Comparison of ENCODE assay signal across 18 cellular contexts in the genomic region with DNA sequence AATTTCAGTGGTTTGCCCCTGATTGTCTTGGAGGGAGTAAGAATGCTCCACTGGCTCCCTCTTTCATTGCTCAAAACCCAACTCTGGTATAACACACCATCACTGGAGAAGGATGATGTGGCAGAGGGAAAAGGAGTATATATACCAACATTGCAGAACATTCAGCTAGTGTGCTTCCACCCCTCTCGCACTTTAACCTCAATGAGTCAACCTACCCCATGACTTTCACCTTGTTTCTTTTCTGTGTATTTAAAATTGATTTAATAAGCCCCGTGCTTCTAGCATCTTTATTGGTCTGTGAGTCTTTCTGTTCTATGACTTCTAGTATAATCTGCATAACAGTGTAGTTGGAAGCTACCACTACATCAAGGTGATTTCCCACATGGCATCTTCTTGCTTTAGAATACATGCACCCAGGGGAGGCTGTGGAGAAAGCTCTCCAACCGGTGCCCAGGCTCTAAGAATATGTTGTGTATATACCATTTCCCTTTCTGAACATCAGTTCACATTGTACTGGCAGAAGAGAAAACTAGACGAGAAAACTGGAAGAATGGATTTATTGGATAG.
A peak's percentile ranks its signal among the peaks of the same experiment; 100 is the strongest.
DNase-seq lines count a peak whose midpoint lies in the region; ATAC-seq and TF ChIP-seq lines count a peak whose summit lies in the region.
"Had no signal": no experiment of that assay in that cellular context is flagged by ENCODE, and none has a peak within 500 bp of the region (broad histone marks: within the 10 kb centered on the region; RNA-seq: fewer than 3 reads in every experiment).

No MANE protein-coding gene starts in this region.

- ATAC-seq in activated CD8-positive, alpha-beta T cell treated with anti-CD3 and anti-CD28 coated beads for 36 hours = peak; percentile 74
- ATAC-seq in activated CD8-positive, alpha-beta T cell treated with anti-CD3 and anti-CD28 coated beads, Interleukin-2, amount 10 ng/mL, durations not matched to agents 7 days and 5 days = no peak
- peak; percentile 39 for ATAC-seq in activated T-helper 17 cell treated with anti-CD3 and anti-CD28 coated beads, Interleukin-2, amount 50 U/mL, for 72 hours (replicated peaks)
- ATAC-seq in GM19467 (IDR thresholded peaks at IDR 0.05; ENCODE audit: unreplicated experiment) = no peak
- ATAC-seq: GM12878 had no signal

- CTCF ChIA-PET in activated CD8-positive, alpha-beta T cell treated with anti-CD3 and anti-CD28 coated beads for 36 hours (lab: Charles Lee) = interaction anchor here (0.7 to 2.7 kb wide), 9 partner anchors 9 to 740 kb away, joined by 3 to 34 read pairs (median 6); no protein-coding TSS in a partner anchor
- CTCF ChIA-PET in activated CD8-positive, alpha-beta T cell treated with anti-CD3 and anti-CD28 coated beads, Interleukin-2, amount 10 ng/mL, durations not matched to agents 7 days and 5 days (lab: Charles Lee) = interaction anchor here (0.7 to 2.6 kb wide), 9 partner anchors 9 to 740 kb away, joined by 3 to 25 read pairs (median 5); no protein-coding TSS in a partner anchor

- DNase-seq in activated CD8-positive, alpha-beta T cell treated with anti-CD3 and anti-CD28 coated beads for 36 hours = peak; percentile 4
- DNase-seq in activated CD8-positive, alpha-beta T cell treated with anti-CD3 and anti-CD28 coated beads, Interleukin-2, amount 10 ng/mL, durations not matched to agents 7 days and 5 days = no peak
- DNase-seq in ELR (ENCODE audit: low read depth) = peak; percentile 7
- peak; percentile 14 for DNase-seq in renal cortical epithelial cell (ENCODE audit: low read depth)
- DNase-seq in HuH-7.5 (ENCODE audit: low spot score) = no peak
- no peak for DNase-seq in erythroblast (lab: John Stamatoyannopoulos, UW)
- DNase-seq: DMS79, MG63, NCI-H1417, NCI-H1694 treated with DMSO at 0.1 percent for 48 hours, NCI-H2081 treated with DMSO at 0.1 percent for 48 hours, NCI-H446, NCI-H526 treated with DMSO at 0.1 percent for 48 hours, SIG-M5 had no signal

- no peak overlapping the region for H3K27ac Mint-ChIP-seq in activated CD8-positive, alpha-beta T cell treated with anti-CD3 and anti-CD28 coated beads for 36 hours
- no peak overlapping the region for H3K27ac Mint-ChIP-seq in activated CD8-positive, alpha-beta T cell treated with anti-CD3 and anti-CD28 coated beads, Interleukin-2, amount 10 ng/mL, durations not matched to agents 7 days and 5 days
- no peak overlapping the region for H3K27ac Mint-ChIP-seq in activated T-helper 17 cell treated with anti-CD3 and anti-CD28 coated beads, Interleukin-2, amount 50 U/mL, for 72 hours
- H3K27ac Mint-ChIP-seq: B cell had no signal

- peaks cover 9% of the 10 kb centered on the region for H3K27me3 Mint-ChIP-seq in activated CD8-positive, alpha-beta T cell treated with anti-CD3 and anti-CD28 coated beads for 36 hours
- H3K27me3 Mint-ChIP-seq in activated CD8-positive, alpha-beta T cell treated with anti-CD3 and anti-CD28 coated beads, Interleukin-2, amount 10 ng/mL, durations not matched to agents 7 days and 5 days (ENCODE audit: low read depth) = peaks cover 3% of the 10 kb centered on the region
- H3K27me3 Mint-ChIP-seq in activated T-helper 17 cell treated with anti-CD3 and anti-CD28 coated beads, Interleukin-2, amount 50 U/mL, for 72 hours = peaks cover 3% of the 10 kb centered on the region

- no peak overlapping the region for H3K4me3 Mint-ChIP-seq in activated CD8-positive, alpha-beta T cell treated with anti-CD3 and anti-CD28 coated beads for 36 hours
- no peak overlapping the region for H3K4me3 Mint-ChIP-seq in activated CD8-positive, alpha-beta T cell treated with anti-CD3 and anti-CD28 coated beads, Interleukin-2, amount 10 ng/mL, durations not matched to agents 7 days and 5 days
- no peak overlapping the region for H3K4me3 Mint-ChIP-seq in activated T-helper 17 cell treated with anti-CD3 and anti-CD28 coated beads, Interleukin-2, amount 50 U/mL, for 72 hours
- H3K4me3 Mint-ChIP-seq: B cell had no signal

- no peak for TF ChIP-seq POLR2A in erythroblast (IDR thresholded peaks at IDR 0.05; ENCODE audit: low read length)

- no peaks in the 10 kb centered on the region for H3K36me3 Mint-ChIP-seq in activated CD8-positive, alpha-beta T cell treated with anti-CD3 and anti-CD28 coated beads for 36 hours (ENCODE audit: low read depth)
- H3K36me3 Mint-ChIP-seq in activated CD8-positive, alpha-beta T cell treated with anti-CD3 and anti-CD28 coated beads, Interleukin-2, amount 10 ng/mL, durations not matched to agents 7 days and 5 days (ENCODE audit: low read depth) = no peaks in the 10 kb centered on the region
- H3K36me3 Mint-ChIP-seq in activated T-helper 17 cell treated with anti-CD3 and anti-CD28 coated beads, Interleukin-2, amount 50 U/mL, for 72 hours (ENCODE audit: low read depth) = no peaks in the 10 kb centered on the region

- peaks cover 12% of the 10 kb centered on the region for H3K4me1 Mint-ChIP-seq in activated CD8-positive, alpha-beta T cell treated with anti-CD3 and anti-CD28 coated beads for 36 hours (ENCODE audit: low read depth)
- H3K4me1 Mint-ChIP-seq in activated CD8-positive, alpha-beta T cell treated with anti-CD3 and anti-CD28 coated beads, Interleukin-2, amount 10 ng/mL, durations not matched to agents 7 days and 5 days (ENCODE audit: low read depth) = peaks cover 3% of the 10 kb centered on the region
- H3K4me1 Mint-ChIP-seq in activated T-helper 17 cell treated with anti-CD3 and anti-CD28 coated beads, Interleukin-2, amount 50 U/mL, for 72 hours = no peaks in the 10 kb centered on the region
- H3K4me1 Mint-ChIP-seq: B cell had no signal

- POLR2A ChIA-PET in activated CD8-positive, alpha-beta T cell treated with anti-CD3 and anti-CD28 coated beads for 36 hours (lab: Charles Lee) = no interaction called here
- POLR2A ChIA-PET in activated CD8-positive, alpha-beta T cell treated with anti-CD3 and anti-CD28 coated beads, Interleukin-2, amount 10 ng/mL, durations not matched to agents 7 days and 5 days (lab: Charles Lee) = no interaction called here

- no peak for TF ChIP-seq CTCF in activated CD8-positive, alpha-beta T cell treated with anti-CD3 and anti-CD28 coated beads for 36 hours (IDR thresholded peaks at IDR 0.05)

- no peaks in the 10 kb centered on the region for H3K9me3 Mint-ChIP-seq in activated CD8-positive, alpha-beta T cell treated with anti-CD3 and anti-CD28 coated beads for 36 hours
- H3K9me3 Mint-ChIP-seq in activated CD8-positive, alpha-beta T cell treated with anti-CD3 and anti-CD28 coated beads, Interleukin-2, amount 10 ng/mL, durations not matched to agents 7 days and 5 days (ENCODE audit: insufficient read depth) = no peaks in the 10 kb centered on the region
- H3K9me3 Mint-ChIP-seq in activated T-helper 17 cell treated with anti-CD3 and anti-CD28 coated beads, Interleukin-2, amount 50 U/mL, for 72 hours = no peaks in the 10 kb centered on the region

- intact Hi-C loops in activated CD8-positive, alpha-beta T cell treated with anti-CD3 and anti-CD28 coated beads for 36 hours (cut with micrococcal nuclease) = loop anchor here (10.0 kb wide), 2 partner anchors 183 to 743 kb away; no protein-coding TSS in a partner anchor

Comparison
In these comparisons a context has a peak if more than half of its experiments do, and no peak if none do; other contexts are left out.
1. ATAC-seq: peak in activated CD8-positive, alpha-beta T cell treated with anti-CD3 and anti-CD28 coated beads for 36 hours (single experiment) and activated T-helper 17 cell treated with anti-CD3 and anti-CD28 coated beads, Interleukin-2, amount 50 U/mL, for 72 hours (single experiment); none in activated CD8-positive, alpha-beta T cell treated with anti-CD3 and anti-CD28 coated beads, Interleukin-2, amount 10 ng/mL, durations not matched to agents 7 days and 5 days (single experiment) and GM19467 (single experiment).
2. DNase-seq: peak in activated CD8-positive, alpha-beta T cell treated with anti-CD3 and anti-CD28 coated beads for 36 hours (single experiment), ELR (single experiment) and renal cortical epithelial cell (single experiment); none in activated CD8-positive, alpha-beta T cell treated with anti-CD3 and anti-CD28 coated beads, Interleukin-2, amount 10 ng/mL, durations not matched to agents 7 days and 5 days (single experiment), HuH-7.5 (single experiment) and erythroblast (0 of 2).